1 cellular context compared by ENCODE assay signal in the genomic region with DNA sequence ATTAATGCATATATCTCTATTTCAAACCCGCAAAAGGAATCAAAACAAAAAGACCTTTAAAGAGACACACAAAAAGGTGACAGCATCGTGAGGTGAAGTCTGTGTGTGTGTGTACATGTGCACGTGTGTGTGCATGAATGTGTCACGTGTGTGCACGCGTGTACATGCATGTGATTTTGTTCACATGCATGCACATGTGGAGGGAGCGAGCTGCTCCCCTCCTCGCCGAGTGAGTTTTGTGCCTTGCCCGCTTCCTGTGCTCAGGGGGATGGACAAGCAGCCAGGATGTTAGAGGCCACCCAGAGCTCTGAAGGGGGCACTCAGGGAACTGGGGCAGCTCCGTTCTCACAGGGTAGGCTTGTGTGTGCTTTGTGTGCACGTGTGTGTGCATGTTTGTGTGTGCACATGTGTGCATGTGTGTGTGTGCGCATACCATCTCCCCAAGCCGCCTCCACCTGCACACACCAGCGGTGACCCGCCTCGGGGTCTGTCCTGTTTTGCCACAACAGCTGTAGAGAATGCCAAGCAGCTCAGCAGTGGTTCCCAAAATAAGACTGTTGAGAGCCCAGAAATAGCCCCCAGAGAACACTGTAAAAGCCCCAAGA.
TF ChIP-seq lines count a peak whose summit lies in the region.

No MANE protein-coding gene starts in this region.

TF ChIP-seq in HepG2, 621 proteins besides CTCF, POLR2A, EP300 and RAD21:
- TF ChIP-seq, protein P1, sequence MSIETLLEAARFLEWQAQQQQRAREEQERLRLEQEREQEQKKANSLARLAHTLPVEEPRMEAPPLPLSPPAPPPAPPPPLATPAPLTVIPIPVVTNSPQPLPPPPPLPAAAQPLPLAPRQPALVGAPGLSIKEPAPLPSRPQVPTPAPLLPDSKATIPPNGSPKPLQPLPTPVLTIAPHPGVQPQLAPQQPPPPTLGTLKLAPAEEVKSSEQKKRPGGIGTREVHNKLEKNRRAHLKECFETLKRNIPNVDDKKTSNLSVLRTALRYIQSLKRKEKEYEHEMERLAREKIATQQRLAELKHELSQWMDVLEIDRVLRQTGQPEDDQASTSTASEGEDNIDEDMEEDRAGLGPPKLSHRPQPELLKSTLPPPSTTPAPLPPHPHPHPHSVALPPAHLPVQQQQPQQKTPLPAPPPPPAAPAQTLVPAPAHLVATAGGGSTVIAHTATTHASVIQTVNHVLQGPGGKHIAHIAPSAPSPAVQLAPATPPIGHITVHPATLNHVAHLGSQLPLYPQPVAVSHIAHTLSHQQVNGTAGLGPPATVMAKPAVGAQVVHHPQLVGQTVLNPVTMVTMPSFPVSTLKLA (IDR thresholded peaks at IDR 0.05) = peak; percentile 80
- TF ChIP-seq SRY (CRISPR knock-in tag; IDR thresholded peaks at IDR 0.05) (no peak), ZNF788 (CRISPR knock-in tag; IDR thresholded peaks at IDR 0.05; ENCODE audit: borderline replicate concordance) (no peak), ZNF557 (CRISPR knock-in tag; IDR thresholded peaks at IDR 0.05) (no peak), ZNF552 (CRISPR knock-in tag; IDR thresholded peaks at IDR 0.05; ENCODE audit: borderline replicate concordance) (no peak), PCBP2 (optimal IDR thresholded peaks at IDR 0.05; ENCODE audit: low read depth, low read length, poor library complexity, severe bottlenecking) (no peak), ZFP1 (CRISPR knock-in tag; IDR thresholded peaks at IDR 0.05) (no peak), ZNF782 (CRISPR knock-in tag; IDR thresholded peaks at IDR 0.05; ENCODE audit: borderline replicate concordance) (no peak), ZNF672 (CRISPR knock-in tag; IDR thresholded peaks at IDR 0.05) (no peak), SP5 (CRISPR knock-in tag; IDR thresholded peaks at IDR 0.05; ENCODE audit: borderline replicate concordance, low read depth) (no peak), ZNF44 (CRISPR knock-in tag; IDR thresholded peaks at IDR 0.05) (no peak), TBX3 (IDR thresholded peaks at IDR 0.05; ENCODE audit: borderline replicate concordance) (no peak), GFI1 (CRISPR knock-in tag; IDR thresholded peaks at IDR 0.05; ENCODE audit: borderline replicate concordance) (no peak)
- TF ChIP-seq, protein P2, sequence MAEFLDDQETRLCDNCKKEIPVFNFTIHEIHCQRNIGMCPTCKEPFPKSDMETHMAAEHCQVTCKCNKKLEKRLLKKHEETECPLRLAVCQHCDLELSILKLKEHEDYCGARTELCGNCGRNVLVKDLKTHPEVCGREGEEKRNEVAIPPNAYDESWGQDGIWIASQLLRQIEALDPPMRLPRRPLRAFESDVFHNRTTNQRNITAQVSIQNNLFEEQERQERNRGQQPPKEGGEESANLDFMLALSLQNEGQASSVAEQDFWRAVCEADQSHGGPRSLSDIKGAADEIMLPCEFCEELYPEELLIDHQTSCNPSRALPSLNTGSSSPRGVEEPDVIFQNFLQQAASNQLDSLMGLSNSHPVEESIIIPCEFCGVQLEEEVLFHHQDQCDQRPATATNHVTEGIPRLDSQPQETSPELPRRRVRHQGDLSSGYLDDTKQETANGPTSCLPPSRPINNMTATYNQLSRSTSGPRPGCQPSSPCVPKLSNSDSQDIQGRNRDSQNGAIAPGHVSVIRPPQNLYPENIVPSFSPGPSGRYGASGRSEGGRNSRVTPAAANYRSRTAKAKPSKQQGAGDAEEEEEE (CRISPR knock-in tag; IDR thresholded peaks at IDR 0.05; ENCODE audit: borderline replicate concordance) = no peak
- TF ChIP-seq, protein P3, sequence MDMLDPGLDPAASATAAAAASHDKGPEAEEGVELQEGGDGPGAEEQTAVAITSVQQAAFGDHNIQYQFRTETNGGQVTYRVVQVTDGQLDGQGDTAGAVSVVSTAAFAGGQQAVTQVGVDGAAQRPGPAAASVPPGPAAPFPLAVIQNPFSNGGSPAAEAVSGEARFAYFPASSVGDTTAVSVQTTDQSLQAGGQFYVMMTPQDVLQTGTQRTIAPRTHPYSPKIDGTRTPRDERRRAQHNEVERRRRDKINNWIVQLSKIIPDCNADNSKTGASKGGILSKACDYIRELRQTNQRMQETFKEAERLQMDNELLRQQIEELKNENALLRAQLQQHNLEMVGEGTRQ (IDR thresholded peaks at IDR 0.05; ENCODE audit: low read depth, low read length) = 0 out of 2 replicates have a peak, but pooled peaks have one; percentile 3
- TF ChIP-seq, protein P3 (CRISPR knock-in tag; IDR thresholded peaks at IDR 0.05; ENCODE audit: borderline replicate concordance) = no peak
- TF ChIP-seq, protein P4, sequence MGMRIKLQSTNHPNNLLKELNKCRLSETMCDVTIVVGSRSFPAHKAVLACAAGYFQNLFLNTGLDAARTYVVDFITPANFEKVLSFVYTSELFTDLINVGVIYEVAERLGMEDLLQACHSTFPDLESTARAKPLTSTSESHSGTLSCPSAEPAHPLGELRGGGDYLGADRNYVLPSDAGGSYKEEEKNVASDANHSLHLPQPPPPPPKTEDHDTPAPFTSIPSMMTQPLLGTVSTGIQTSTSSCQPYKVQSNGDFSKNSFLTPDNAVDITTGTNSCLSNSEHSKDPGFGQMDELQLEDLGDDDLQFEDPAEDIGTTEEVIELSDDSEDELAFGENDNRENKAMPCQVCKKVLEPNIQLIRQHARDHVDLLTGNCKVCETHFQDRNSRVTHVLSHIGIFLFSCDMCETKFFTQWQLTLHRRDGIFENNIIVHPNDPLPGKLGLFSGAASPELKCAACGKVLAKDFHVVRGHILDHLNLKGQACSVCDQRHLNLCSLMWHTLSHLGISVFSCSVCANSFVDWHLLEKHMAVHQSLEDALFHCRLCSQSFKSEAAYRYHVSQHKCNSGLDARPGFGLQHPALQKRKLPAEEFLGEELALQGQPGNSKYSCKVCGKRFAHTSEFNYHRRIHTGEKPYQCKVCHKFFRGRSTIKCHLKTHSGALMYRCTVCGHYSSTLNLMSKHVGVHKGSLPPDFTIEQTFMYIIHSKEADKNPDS (CRISPR knock-in tag; IDR thresholded peaks at IDR 0.05) = 0 out of 2 replicates have a peak, but pooled peaks have one; percentile 23
- TF ChIP-seq, protein P5, sequence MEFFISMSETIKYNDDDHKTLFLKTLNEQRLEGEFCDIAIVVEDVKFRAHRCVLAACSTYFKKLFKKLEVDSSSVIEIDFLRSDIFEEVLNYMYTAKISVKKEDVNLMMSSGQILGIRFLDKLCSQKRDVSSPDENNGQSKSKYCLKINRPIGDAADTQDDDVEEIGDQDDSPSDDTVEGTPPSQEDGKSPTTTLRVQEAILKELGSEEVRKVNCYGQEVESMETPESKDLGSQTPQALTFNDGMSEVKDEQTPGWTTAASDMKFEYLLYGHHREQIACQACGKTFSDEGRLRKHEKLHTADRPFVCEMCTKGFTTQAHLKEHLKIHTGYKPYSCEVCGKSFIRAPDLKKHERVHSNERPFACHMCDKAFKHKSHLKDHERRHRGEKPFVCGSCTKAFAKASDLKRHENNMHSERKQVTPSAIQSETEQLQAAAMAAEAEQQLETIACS (CRISPR knock-in tag; IDR thresholded peaks at IDR 0.05) = no peak
- TF ChIP-seq, protein P6, sequence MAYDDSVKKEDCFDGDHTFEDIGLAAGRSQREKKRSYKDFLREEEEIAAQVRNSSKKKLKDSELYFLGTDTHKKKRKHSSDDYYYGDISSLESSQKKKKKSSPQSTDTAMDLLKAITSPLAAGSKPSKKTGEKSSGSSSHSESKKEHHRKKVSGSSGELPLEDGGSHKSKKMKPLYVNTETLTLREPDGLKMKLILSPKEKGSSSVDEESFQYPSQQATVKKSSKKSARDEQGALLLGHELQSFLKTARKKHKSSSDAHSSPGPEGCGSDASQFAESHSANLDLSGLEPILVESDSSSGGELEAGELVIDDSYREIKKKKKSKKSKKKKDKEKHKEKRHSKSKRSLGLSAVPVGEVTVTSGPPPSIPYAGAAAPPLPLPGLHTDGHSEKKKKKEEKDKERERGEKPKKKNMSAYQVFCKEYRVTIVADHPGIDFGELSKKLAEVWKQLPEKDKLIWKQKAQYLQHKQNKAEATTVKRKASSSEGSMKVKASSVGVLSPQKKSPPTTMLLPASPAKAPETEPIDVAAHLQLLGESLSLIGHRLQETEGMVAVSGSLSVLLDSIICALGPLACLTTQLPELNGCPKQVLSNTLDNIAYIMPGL (CRISPR knock-in tag; IDR thresholded peaks at IDR 0.05; ENCODE audit: borderline replicate concordance in 1 of 2, low read depth in 1 of 2) = no peak
- TF ChIP-seq, protein P7, sequence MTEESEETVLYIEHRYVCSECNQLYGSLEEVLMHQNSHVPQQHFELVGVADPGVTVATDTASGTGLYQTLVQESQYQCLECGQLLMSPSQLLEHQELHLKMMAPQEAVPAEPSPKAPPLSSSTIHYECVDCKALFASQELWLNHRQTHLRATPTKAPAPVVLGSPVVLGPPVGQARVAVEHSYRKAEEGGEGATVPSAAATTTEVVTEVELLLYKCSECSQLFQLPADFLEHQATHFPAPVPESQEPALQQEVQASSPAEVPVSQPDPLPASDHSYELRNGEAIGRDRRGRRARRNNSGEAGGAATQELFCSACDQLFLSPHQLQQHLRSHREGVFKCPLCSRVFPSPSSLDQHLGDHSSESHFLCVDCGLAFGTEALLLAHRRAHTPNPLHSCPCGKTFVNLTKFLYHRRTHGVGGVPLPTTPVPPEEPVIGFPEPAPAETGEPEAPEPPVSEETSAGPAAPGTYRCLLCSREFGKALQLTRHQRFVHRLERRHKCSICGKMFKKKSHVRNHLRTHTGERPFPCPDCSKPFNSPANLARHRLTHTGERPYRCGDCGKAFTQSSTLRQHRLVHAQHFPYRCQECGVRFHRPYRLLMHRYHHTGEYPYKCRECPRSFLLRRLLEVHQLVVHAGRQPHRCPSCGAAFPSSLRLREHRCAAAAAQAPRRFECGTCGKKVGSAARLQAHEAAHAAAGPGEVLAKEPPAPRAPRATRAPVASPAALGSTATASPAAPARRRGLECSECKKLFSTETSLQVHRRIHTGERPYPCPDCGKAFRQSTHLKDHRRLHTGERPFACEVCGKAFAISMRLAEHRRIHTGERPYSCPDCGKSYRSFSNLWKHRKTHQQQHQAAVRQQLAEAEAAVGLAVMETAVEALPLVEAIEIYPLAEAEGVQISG (CRISPR knock-in tag; IDR thresholded peaks at IDR 0.05) = no peak
